1 cellular context compared by ENCODE assay signal in the genomic region with DNA sequence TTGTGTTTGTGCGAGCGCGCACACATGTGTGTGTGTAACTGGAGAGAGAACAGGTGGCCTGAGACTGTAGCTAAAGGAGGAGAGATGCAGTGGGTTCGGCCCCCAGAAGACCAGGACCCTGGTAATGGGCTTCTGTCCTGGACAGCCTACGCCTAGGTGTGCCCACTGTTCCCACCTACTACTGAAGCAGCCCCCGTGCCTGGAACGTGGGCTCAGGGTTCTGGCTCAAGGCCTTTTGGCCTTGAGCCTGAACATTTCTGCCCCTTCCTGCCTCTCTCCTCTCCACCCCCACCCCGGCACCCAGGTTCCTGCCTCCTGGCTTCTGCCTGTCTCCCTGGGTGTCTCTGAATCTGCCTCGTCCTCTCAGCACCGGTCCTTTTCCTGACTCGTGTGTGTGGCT.
TF ChIP-seq lines count a peak whose summit lies in the region.

No MANE protein-coding gene starts in this region.

TF ChIP-seq in GM23338, 12 proteins besides CTCF, POLR2A, EP300 and RAD21:
- TF ChIP-seq JUNB (IDR thresholded peaks at IDR 0.05; ENCODE audit: unreplicated experiment) (no peak), ETS1 (IDR thresholded peaks at IDR 0.05) (no peak), POLR2AphosphoS5 (IDR thresholded peaks at IDR 0.05; ENCODE audit: low read depth) (no peak), ZNF114 (CRISPR knock-in tag; IDR thresholded peaks at IDR 0.05) (no peak), STAT1 (IDR thresholded peaks at IDR 0.05; ENCODE audit: unreplicated experiment) (no peak), NANOG (IDR thresholded peaks at IDR 0.05; ENCODE audit: borderline replicate concordance) (no peak), EZH2 (IDR thresholded peaks at IDR 0.05; ENCODE audit: low read depth, unreplicated experiment) (no peak), ZNF331 (CRISPR knock-in tag; IDR thresholded peaks at IDR 0.05; ENCODE audit: low read depth) (no peak), CREB1 (CRISPR knock-in tag; IDR thresholded peaks at IDR 0.05; ENCODE audit: low read depth) (no peak), EZH2phosphoT487 (IDR thresholded peaks at IDR 0.05; ENCODE audit: unreplicated experiment) (no peak)
- TF ChIP-seq, protein P1, sequence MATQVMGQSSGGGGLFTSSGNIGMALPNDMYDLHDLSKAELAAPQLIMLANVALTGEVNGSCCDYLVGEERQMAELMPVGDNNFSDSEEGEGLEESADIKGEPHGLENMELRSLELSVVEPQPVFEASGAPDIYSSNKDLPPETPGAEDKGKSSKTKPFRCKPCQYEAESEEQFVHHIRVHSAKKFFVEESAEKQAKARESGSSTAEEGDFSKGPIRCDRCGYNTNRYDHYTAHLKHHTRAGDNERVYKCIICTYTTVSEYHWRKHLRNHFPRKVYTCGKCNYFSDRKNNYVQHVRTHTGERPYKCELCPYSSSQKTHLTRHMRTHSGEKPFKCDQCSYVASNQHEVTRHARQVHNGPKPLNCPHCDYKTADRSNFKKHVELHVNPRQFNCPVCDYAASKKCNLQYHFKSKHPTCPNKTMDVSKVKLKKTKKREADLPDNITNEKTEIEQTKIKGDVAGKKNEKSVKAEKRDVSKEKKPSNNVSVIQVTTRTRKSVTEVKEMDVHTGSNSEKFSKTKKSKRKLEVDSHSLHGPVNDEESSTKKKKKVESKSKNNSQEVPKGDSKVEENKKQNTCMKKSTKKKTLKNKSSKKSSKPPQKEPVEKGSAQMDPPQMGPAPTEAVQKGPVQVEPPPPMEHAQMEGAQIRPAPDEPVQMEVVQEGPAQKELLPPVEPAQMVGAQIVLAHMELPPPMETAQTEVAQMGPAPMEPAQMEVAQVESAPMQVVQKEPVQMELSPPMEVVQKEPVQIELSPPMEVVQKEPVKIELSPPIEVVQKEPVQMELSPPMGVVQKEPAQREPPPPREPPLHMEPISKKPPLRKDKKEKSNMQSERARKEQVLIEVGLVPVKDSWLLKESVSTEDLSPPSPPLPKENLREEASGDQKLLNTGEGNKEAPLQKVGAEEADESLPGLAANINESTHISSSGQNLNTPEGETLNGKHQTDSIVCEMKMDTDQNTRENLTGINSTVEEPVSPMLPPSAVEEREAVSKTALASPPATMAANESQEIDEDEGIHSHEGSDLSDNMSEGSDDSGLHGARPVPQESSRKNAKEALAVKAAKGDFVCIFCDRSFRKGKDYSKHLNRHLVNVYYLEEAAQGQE (IDR thresholded peaks at IDR 0.05; ENCODE audit: unreplicated experiment): no peak
- TF ChIP-seq, protein P2, sequence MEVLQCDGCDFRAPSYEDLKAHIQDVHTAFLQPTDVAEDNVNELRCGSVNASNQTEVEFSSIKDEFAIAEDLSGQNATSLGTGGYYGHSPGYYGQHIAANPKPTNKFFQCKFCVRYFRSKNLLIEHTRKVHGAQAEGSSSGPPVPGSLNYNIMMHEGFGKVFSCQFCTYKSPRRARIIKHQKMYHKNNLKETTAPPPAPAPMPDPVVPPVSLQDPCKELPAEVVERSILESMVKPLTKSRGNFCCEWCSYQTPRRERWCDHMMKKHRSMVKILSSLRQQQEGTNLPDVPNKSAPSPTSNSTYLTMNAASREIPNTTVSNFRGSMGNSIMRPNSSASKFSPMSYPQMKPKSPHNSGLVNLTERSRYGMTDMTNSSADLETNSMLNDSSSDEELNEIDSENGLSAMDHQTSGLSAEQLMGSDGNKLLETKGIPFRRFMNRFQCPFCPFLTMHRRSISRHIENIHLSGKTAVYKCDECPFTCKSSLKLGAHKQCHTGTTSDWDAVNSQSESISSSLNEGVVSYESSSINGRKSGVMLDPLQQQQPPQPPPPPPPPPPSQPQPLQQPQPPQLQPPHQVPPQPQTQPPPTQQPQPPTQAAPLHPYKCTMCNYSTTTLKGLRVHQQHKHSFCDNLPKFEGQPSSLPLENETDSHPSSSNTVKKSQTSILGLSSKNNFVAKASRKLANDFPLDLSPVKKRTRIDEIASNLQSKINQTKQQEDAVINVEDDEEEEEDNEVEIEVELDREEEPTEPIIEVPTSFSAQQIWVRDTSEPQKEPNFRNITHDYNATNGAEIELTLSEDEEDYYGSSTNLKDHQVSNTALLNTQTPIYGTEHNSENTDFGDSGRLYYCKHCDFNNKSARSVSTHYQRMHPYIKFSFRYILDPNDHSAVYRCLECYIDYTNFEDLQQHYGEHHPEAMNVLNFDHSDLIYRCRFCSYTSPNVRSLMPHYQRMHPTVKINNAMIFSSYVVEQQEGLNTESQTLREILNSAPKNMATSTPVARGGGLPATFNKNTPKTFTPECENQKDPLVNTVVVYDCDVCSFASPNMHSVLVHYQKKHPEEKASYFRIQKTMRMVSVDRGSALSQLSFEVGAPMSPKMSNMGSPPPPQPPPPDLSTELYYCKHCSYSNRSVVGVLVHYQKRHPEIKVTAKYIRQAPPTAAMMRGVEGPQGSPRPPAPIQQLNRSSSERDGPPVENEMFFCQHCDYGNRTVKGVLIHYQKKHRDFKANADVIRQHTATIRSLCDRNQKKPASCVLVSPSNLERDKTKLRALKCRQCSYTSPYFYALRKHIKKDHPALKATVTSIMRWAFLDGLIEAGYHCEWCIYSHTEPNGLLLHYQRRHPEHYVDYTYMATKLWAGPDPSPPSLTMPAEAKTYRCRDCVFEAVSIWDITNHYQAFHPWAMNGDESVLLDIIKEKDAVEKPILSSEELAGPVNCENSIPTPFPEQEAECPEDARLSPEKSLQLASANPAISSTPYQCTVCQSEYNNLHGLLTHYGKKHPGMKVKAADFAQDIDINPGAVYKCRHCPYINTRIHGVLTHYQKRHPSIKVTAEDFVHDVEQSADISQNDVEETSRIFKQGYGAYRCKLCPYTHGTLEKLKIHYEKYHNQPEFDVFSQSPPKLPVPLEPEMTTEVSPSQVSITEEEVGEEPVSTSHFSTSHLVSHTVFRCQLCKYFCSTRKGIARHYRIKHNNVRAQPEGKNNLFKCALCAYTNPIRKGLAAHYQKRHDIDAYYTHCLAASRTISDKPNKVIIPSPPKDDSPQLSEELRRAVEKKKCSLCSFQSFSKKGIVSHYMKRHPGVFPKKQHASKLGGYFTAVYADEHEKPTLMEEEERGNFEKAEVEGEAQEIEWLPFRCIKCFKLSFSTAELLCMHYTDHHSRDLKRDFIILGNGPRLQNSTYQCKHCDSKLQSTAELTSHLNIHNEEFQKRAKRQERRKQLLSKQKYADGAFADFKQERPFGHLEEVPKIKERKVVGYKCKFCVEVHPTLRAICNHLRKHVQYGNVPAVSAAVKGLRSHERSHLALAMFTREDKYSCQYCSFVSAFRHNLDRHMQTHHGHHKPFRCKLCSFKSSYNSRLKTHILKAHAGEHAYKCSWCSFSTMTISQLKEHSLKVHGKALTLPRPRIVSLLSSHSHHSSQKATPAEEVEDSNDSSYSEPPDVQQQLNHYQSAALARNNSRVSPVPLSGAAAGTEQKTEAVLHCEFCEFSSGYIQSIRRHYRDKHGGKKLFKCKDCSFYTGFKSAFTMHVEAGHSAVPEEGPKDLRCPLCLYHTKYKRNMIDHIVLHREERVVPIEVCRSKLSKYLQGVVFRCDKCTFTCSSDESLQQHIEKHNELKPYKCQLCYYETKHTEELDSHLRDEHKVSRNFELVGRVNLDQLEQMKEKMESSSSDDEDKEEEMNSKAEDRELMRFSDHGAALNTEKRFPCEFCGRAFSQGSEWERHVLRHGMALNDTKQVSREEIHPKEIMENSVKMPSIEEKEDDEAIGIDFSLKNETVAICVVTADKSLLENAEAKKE (CRISPR knock-in tag; IDR thresholded peaks at IDR 0.05): no peak
